ENCODE assay signal across 8 cellular contexts in genomic region chr5:129094924-129095797, GRCh38. TPM values are rescaled to one million over a fixed set of nuclear protein-coding genes. Genes with fewer than 3 reads are reported as not detected.
DNase-seq lines count a peak whose midpoint lies in the region; ATAC-seq, FAIRE-seq and TF ChIP-seq lines count a peak whose summit lies in the region.

No MANE protein-coding gene starts in this region.

- DNase-seq in Daoy (ENCODE audit: low read depth), result peak; percentile 59
- peak; percentile 39 for DNase-seq in HT1080 (ENCODE audit: low read depth)
- peak in 28 of 34 experiments; percentile 1 to 43 (median 22) for DNase-seq in T-cell
- DNase-seq in K562 (ENCODE audit: extremely low read depth in 1 of 4, low spot score in 3 of 4), result peak; percentile 42 to 80 (median 54)
- DNase-seq in cerebellum (ENCODE audit: low spot score), result no peak

- H3K4me2 ChIP-seq in K562 (ENCODE audit: insufficient read depth, low read length) (peak overlapping the region; percentile 95), skeletal muscle satellite cell (ENCODE audit: low read length) (peak overlapping the region; percentile 89)

- peaks cover 9% of the 10 kb centered on the region; the same call in 2 of the 3 replicates for H3K36me3 ChIP-seq in K562 (ENCODE audit: control insufficient read depth, insufficient read depth, low read length)
- H3K36me3 ChIP-seq in skeletal muscle satellite cell (ENCODE audit: insufficient read depth, low read length), result no peaks in the 10 kb centered on the region

- peaks cover 12 to 33% of the 10 kb centered on the region in 2 experiments for H3K4me1 ChIP-seq in K562 (replicated peaks in 1 of 2; ENCODE audit: control insufficient read depth in 2 of 2, insufficient read depth in 2 of 2, low read length in 2 of 2)
- H3K4me1 ChIP-seq in skeletal muscle satellite cell (ENCODE audit: control insufficient read depth, insufficient read depth, low read length), result peaks cover 11% of the 10 kb centered on the region

- peaks cover 34 to 40% (median 39%) of the 10 kb centered on the region in 3 donors for H3K4me1 Mint-ChIP-seq in T-cell

- H3K4me3 Mint-ChIP-seq in T-cell, result peak overlapping the region; percentile 85 to 86 (median 85)

- intact Hi-C loops in K562 (cut with micrococcal nuclease), result loop anchor here (1.0 to 5.0 kb wide), 3 partner anchors 16 to 1013 kb away; partner anchors contain the start of gene SLC12A2

- FAIRE-seq in K562 (lab: Jason Lieb, UNC), result peak; percentile 67

- WGBS in K562 (ENCODE audit: insufficient coverage, low coverage, missing lambda C conversion rate), result under 1% methylated on average over 48 of the region's 58 CpGs

- no peaks in the 10 kb centered on the region for H3K9me3 Mint-ChIP-seq in T-cell

- TSS peak; percentile 36 for BruUV-seq in K562 (replicated peaks; lab: Mats Ljungman, UMichigan)

- peak overlapping the region; percentile 79 to 96 for H3K9ac ChIP-seq in K562 (ENCODE audit: insufficient read depth in 1 of 2, low read depth in 2 of 2, low read length in 2 of 2)
- peak overlapping the region; percentile 80 for H3K9ac ChIP-seq in skeletal muscle satellite cell (ENCODE audit: low read depth, low read length)

- POLR2A ChIA-PET in T-cell (lab: Charles Lee) (interaction anchor here in 1 of 2 donors (1.9 kb wide), 1 partner anchor 31 kb away, joined by 11 read pairs; no protein-coding TSS in a partner anchor), K562 (lab: Yijun Ruan, JAX) (interaction anchor here (0.6 to 1.6 kb wide), 10 partner anchors 12 to 186 kb away, joined by 3 to 4 read pairs (median 4); no protein-coding TSS in a partner anchor)

- peaks cover 55% of the 10 kb centered on the region for H3K79me2 ChIP-seq in K562 (ENCODE audit: control insufficient read depth, insufficient read depth, low read length)

- peak overlapping the region; percentile 78 for H3K27ac ChIP-seq in K562 (ENCODE audit: extremely low read depth, low read depth, low read length)

- peak; percentile 17 to 29 (median 20); a peak in 3 of 6 replicates for TF ChIP-seq CTCF in K562 (IDR thresholded peaks at IDR 0.05 in 2 of 3, conservative IDR thresholded peaks at IDR 0.05 in 1 of 3; ENCODE audit: insufficient read depth in 2 of 3, low read depth in 1 of 3, low read length in 3 of 3)

- in situ Hi-C loops in K562 (cut with MboI), result loop anchor here (25.0 kb wide), 1 partner anchor 1558 kb away; no protein-coding TSS in a partner anchor

- no peak for TF ChIP-seq EP300 in K562 (IDR thresholded peaks at IDR 0.05; ENCODE audit: low read length)

- no peaks in the 10 kb centered on the region; the same call in 1 of the 2 replicates for H4K20me1 ChIP-seq in K562 (replicated peaks; ENCODE audit: control insufficient read depth, insufficient read depth, low read length)

- TF ChIP-seq POLR2A in K562 (conservative IDR thresholded peaks at IDR 0.05), result no peak

- H3K4me3 ChIP-seq in K562, result peak overlapping the region; percentile 81
- H3K4me3 ChIP-seq in iPS-18c (ENCODE audit: insufficient read depth, low read depth, low read length), result peak overlapping the region; percentile 84
- peak overlapping the region; percentile 99 for H3K4me3 ChIP-seq in skeletal muscle satellite cell (ENCODE audit: low read length)

- peak; percentile 38 for ATAC-seq in GM21423 (IDR thresholded peaks at IDR 0.05; ENCODE audit: unreplicated experiment)
- peak; percentile 6 to 28 (median 18) for ATAC-seq in T-cell (replicated peaks in 1 of 4)
- ATAC-seq in K562, result peak; percentile 51

- H3K9me1 ChIP-seq in K562 (ENCODE audit: control insufficient read depth, insufficient read depth, low read length), result no peaks in the 10 kb centered on the region

- TF ChIP-seq RAD21 in K562 (CRISPR knock-in tag; conservative IDR thresholded peaks at IDR 0.05 in 1 of 2, IDR thresholded peaks at IDR 0.05 in 1 of 2), result peak; percentile 24 to 25; a peak in 2 of 4 replicates

- peaks cover 5 to 12% of the 10 kb centered on the region in 2 donors for H3K27me3 Mint-ChIP-seq in T-cell

- H3K9me3 ChIP-seq in K562 (replicated peaks; ENCODE audit: control insufficient read depth, insufficient read depth, low read depth, low read length) (no peaks in the 10 kb centered on the region), iPS-18c (ENCODE audit: control insufficient read depth, insufficient read depth, low read length) (no peaks in the 10 kb centered on the region), skeletal muscle satellite cell (replicated peaks; ENCODE audit: low read length) (no peaks in the 10 kb centered on the region)

- peak overlapping the region; percentile 98 for H2AFZ ChIP-seq in K562 (ENCODE audit: low read depth, low read length)

- CTCF ChIA-PET in T-cell (lab: Charles Lee), result interaction anchor here (1.2 to 2.8 kb wide), 5 partner anchors 10 to 189 kb away, joined by 3 to 27 read pairs (median 3); no protein-coding TSS in a partner anchor
- CTCF ChIA-PET in K562 (lab: Yijun Ruan, JAX; ENCODE audit: low intra/inter-chr PET ratio), result no interaction called here

- no peaks in the 10 kb centered on the region for H3K36me3 Mint-ChIP-seq in T-cell

- H3K27ac Mint-ChIP-seq in T-cell, result peak overlapping the region; percentile 58 to 73

- no peaks in the 10 kb centered on the region for H3K27me3 ChIP-seq in K562 (ENCODE audit: control insufficient read depth in 2 of 2, insufficient read depth in 2 of 2, low read length in 2 of 2)
- no peaks in the 10 kb centered on the region for H3K27me3 ChIP-seq in skeletal muscle satellite cell (ENCODE audit: control insufficient read depth, insufficient read depth, low read length)

TF ChIP-seq in K562, 482 proteins besides CTCF, POLR2A, EP300 and RAD21 (continues in another document):
- TF ChIP-seq ARID2 (IDR thresholded peaks at IDR 0.05), result no peak

RNA-seq across cellular contexts. Expression of gene ISOC1, which starts 0.6 kb away (rescaled TPM):
- 35.6 and 37.4 TPM in 2 replicates for total RNA-seq in Daoy (2014; rRNA removed; shearing (Covaris generic))
- 15.9 and 21.5 TPM in 2 replicates for total RNA-seq in HT1080 (2014; rRNA removed; shearing (Covaris generic))
- 24.5 and 29.5 TPM in 2 replicates for polyA plus RNA-seq in HT1080 (2015; cell fraction: cytosol; rRNA removed)
- polyA plus RNA-seq in HT1080 (2015; cell fraction: nucleus; rRNA removed), result 12.4 and 13.1 TPM in 2 replicates
- 10 to 100 TPM in 3 of 5 donors, 1 to 10 TPM in 2; 9.2 to 16.5 (median 13.6) TPM for total RNA-seq in T-cell
- total RNA-seq in K562 (2011; cell fraction: chromatin; rRNA removed; ENCODE audit: low replicate concordance), result 7.7 and 15.0 TPM in 2 replicates
- total RNA-seq in K562 (2011; cell fraction: nucleolus; rRNA removed), result 8.7 and 10.7 TPM in 2 replicates
- total RNA-seq in K562 (2011; cell fraction: nucleoplasm; rRNA removed), result 12.4 and 20.6 TPM in 2 replicates
- total RNA-seq in K562 (2014; rRNA removed), result 47.3 and 52.0 TPM in 2 replicates
- total RNA-seq in K562 (2014; rRNA removed; fragmentation: Illumina TruSeq; extraction: Trizol), result 51.3 and 52.3 TPM in 2 replicates
- 49.3 and 52.6 TPM in 2 replicates for total RNA-seq in K562 (2015; rRNA removed; fragmentation: Illumina TruSeq; extraction: Trizol)
- total RNA-seq in K562 (2021), result 50.5 and 54.0 TPM in 2 replicates
- polyA plus RNA-seq in K562 (2011; rRNA removed), result 46.3 and 67.9 TPM in 2 replicates
- 41.2 TPM in 2 replicates for polyA plus RNA-seq in K562 (2011; cell fraction: cytosol; rRNA removed)
- 12.5 and 14.6 TPM in 2 replicates for polyA plus RNA-seq in K562 (2011; cell fraction: nucleus; rRNA removed)
- polyA plus RNA-seq in K562 (2012), result 32.7 and 47.2 TPM in 2 replicates
- 52.3 and 60.9 TPM in 2 replicates for polyA plus RNA-seq in K562 (2014; fragmentation: Illumina TruSeq; extraction: Trizol)
- polyA plus RNA-seq in K562 (2014; fragmentation: Nextera tagmentation; extraction: Ambion mirVana), result 10 to 100 TPM; 14.0 to 20.7 TPM
- polyA plus RNA-seq in K562 (2014; rRNA removed), result 55.9 and 66.5 TPM in 2 replicates
- 52.4 and 67.7 TPM in 2 replicates for polyA minus RNA-seq in K562 (2011; rRNA and poly(A)+ RNA removed)
- polyA minus RNA-seq in K562 (2011; cell fraction: cytosol; rRNA and poly(A)+ RNA removed), result 22.9 and 34.2 TPM in 2 replicates
- polyA minus RNA-seq in K562 (2011; cell fraction: nucleus; rRNA and poly(A)+ RNA removed), result 12.0 and 17.7 TPM in 2 replicates
- 17.0 and 17.5 TPM in 2 replicates for total RNA-seq in skeletal muscle satellite cell (2012; rRNA removed)
- 16.3 TPM for total RNA-seq in cerebellum
